8 cellular contexts compared by ENCODE assay signal in the genomic region with DNA sequence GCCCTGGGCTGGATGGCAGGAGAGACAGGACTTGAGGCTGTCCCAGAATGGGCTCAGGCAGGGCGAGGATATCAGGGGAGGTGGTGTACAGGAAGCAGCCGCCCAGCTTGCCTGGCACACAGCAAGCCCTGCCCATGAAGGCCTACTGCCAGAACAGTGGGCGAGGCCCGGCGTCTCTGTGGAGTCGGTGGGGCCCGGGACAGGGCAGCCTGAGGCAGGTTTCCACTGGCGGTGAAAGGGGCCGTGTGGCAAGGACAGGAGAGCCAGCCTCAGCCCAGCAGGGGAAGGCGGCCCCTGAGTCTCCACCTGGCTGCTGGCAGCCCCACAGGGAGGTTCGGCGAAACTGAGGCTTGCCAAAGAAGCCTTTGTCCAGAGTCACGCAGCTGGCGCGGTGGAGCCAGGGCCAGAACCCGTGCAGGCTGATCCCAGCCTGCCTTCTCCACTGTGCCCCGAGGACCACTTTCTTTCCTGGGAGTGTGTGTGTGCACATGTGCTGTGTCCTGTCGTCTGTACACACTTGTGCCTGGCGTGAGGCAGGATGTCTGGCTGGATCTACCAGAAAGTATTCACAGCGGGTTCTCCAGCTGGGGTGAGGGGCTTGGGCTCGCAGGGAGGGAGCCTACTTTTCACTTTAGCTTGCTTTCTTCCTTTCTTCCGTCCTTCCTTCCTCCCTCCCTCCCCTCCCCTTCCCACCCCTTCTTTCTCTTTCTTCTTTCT. TPM values are rescaled to one million over a fixed set of nuclear protein-coding genes. Genes with fewer than 3 reads are reported as not detected.
DNase-seq lines count a peak whose midpoint lies in the region; ATAC-seq, FAIRE-seq and TF ChIP-seq lines count a peak whose summit lies in the region.

No MANE protein-coding gene starts in this region.

- H2AFZ ChIP-seq in HepG2 (ENCODE audit: low read length) = no peak overlapping the region

- H3K9me3 ChIP-seq in CD4-positive, alpha-beta memory T cell (ENCODE audit: control insufficient read depth in 1 of 2, low read length in 2 of 2) = no peaks in the 10 kb centered on the region
- H3K9me3 ChIP-seq in HepG2 (ENCODE audit: low read length) = no peaks in the 10 kb centered on the region

- peaks cover 18% of the 10 kb centered on the region for H3K4me1 ChIP-seq in CD4-positive, alpha-beta memory T cell (ENCODE audit: insufficient read depth, low read length)
- H3K4me1 ChIP-seq in HepG2 (ENCODE audit: insufficient read depth, low read length) = peaks cover 24% of the 10 kb centered on the region

- peak overlapping the region; percentile 76 for H3K4me2 ChIP-seq in HepG2 (ENCODE audit: low read depth, low read length)

- no peaks in the 10 kb centered on the region for H3K79me2 ChIP-seq in HepG2 (ENCODE audit: insufficient read depth, low read length)

- WGBS in HepG2 (ENCODE audit: low lambda C conversion rate) = 17% methylated on average over 5 of the region's 22 CpGs

- peak overlapping the region; percentile 61 to 88 for H3K4me3 ChIP-seq in CD4-positive, alpha-beta memory T cell (ENCODE audit: low read length in 2 of 2)
- peak overlapping the region in 2 of 3 experiments; percentile 4 to 63; a peak in 2 of 6 replicates for H3K4me3 ChIP-seq in HepG2 (replicated peaks in 1 of 3; ENCODE audit: insufficient read depth in 1 of 3, low read depth in 2 of 3, low read length in 3 of 3)

- H3K27me3 Mint-ChIP-seq in CD4-positive, alpha-beta memory T cell = no peaks in the 10 kb centered on the region
- peaks cover 4% of the 10 kb centered on the region for H3K27me3 Mint-ChIP-seq in IgD-negative memory B cell

- peak; percentile 65 for ATAC-seq in HepG2

- in situ Hi-C loops in HepG2 (cut with HindIII; ENCODE audit: extremely low pct_ligation_motif_present, low pct_unique_long_range_greater_than_20kb) = no loop called here

- no peak for TF ChIP-seq POLR2A in HepG2 (IDR thresholded peaks at IDR 0.05; ENCODE audit: insufficient read depth in 1 of 2, low read depth in 2 of 2, low read length in 2 of 2)

- peak overlapping the region; percentile 77 to 92 (median 83) for H3K27ac Mint-ChIP-seq in CD4-positive, alpha-beta memory T cell
- peak overlapping the region in 1 of 3 donors; percentile 53 for H3K27ac Mint-ChIP-seq in IgD-negative memory B cell

- peak overlapping the region; percentile 41 for H3K9ac ChIP-seq in HepG2 (ENCODE audit: insufficient read depth, low read depth, low read length)

- CTCF ChIA-PET in CD4-positive, alpha-beta memory T cell (lab: Charles Lee; ENCODE audit: partially characterized antibody) = interaction anchor here (1.4 kb wide), 1 partner anchor 35 kb away, joined by 5 read pairs; no protein-coding TSS in a partner anchor
- CTCF ChIA-PET in HepG2 (lab: Yijun Ruan, JAX; ENCODE audit: low intra/inter-chr PET ratio, low total read pairs) = no interaction called here

- FAIRE-seq in HepG2 (lab: Jason Lieb, UNC) = no peak

- no peaks in the 10 kb centered on the region for H3K27me3 ChIP-seq in CD4-positive, alpha-beta memory T cell (ENCODE audit: insufficient read depth, low read length)
- H3K27me3 ChIP-seq in HepG2 (ENCODE audit: control insufficient read depth in 1 of 2, insufficient read depth in 2 of 2, low read length in 2 of 2) = peaks cover 4 to 39% of the 10 kb centered on the region in 2 experiments; a peak in 3 of 5 replicates

- peak; percentile 59 to 77 (median 62) for DNase-seq in CD4-positive, alpha-beta memory T cell
- DNase-seq in activated CD4-positive, CD25-positive, alpha-beta regulatory T cell (lab: John Stamatoyannopoulos, UW) = peak; percentile 21 to 54 (median 26)
- DNase-seq in caudate nucleus (lab: John Stamatoyannopoulos, UW) (peak in 25 of 61 donors; percentile 8 to 65 (median 28)), HepG2 (ENCODE audit: low spot score) (no peak), putamen (ENCODE audit: low spot score) (no peak), SK-N-DZ (ENCODE audit: low spot score) (no peak)
- peak; percentile 53 to 54 for DNase-seq in stimulated activated CD4-positive, alpha-beta T cell treated with anti-CD3 and anti-CD28 coated beads, Interleukin-4, amount 100 ng/mL, for 4 hours

- no TSS peak for BruUV-seq in HepG2 (replicated peaks; lab: Mats Ljungman, UMichigan)

- TF ChIP-seq EP300 in HepG2 (IDR thresholded peaks at IDR 0.05; ENCODE audit: low read depth in 2 of 2, low read length in 2 of 2) = no peak
- no peak for TF ChIP-seq EP300 in HepG2 (CRISPR knock-in tag; IDR thresholded peaks at IDR 0.05; ENCODE audit: borderline replicate concordance)

- H3K4me1 Mint-ChIP-seq in CD4-positive, alpha-beta memory T cell = peaks cover 5 to 29% (median 15%) of the 10 kb centered on the region in 4 donors
- peaks cover 11 to 21% (median 15%) of the 10 kb centered on the region in 3 donors for H3K4me1 Mint-ChIP-seq in IgD-negative memory B cell

- no peaks in the 10 kb centered on the region for H3K36me3 ChIP-seq in CD4-positive, alpha-beta memory T cell (ENCODE audit: insufficient read depth, low read length)
- H3K36me3 ChIP-seq in HepG2 (replicated peaks in 1 of 2; ENCODE audit: control insufficient read depth in 1 of 2, insufficient read depth in 2 of 2, low read length in 2 of 2) = no peaks in the 10 kb centered on the region

- POLR2A ChIA-PET in CD4-positive, alpha-beta memory T cell (lab: Charles Lee; ENCODE audit: partially characterized antibody) = interaction anchor here (1.0 to 2.6 kb wide), 4 partner anchors 9 to 35 kb away, joined by 3 to 28 read pairs (median 8); a partner anchor contains a TSS
- POLR2A ChIA-PET in HepG2 (lab: Yijun Ruan, JAX) = no interaction called here

- H3K36me3 Mint-ChIP-seq in CD4-positive, alpha-beta memory T cell = peaks cover 0 to 6% of the 10 kb centered on the region in 2 donors
- H3K36me3 Mint-ChIP-seq in IgD-negative memory B cell = no peaks in the 10 kb centered on the region

- TF ChIP-seq RAD21 in HepG2 (CRISPR knock-in tag; IDR thresholded peaks at IDR 0.05) = no peak

- no peak for TF ChIP-seq CTCF in HepG2 (CRISPR knock-in tag; IDR thresholded peaks at IDR 0.05)

- H4K20me1 ChIP-seq in HepG2 (ENCODE audit: insufficient read depth, low read length) = no peaks in the 10 kb centered on the region

- peak overlapping the region; percentile 68 for H3K27ac ChIP-seq in CD4-positive, alpha-beta memory T cell (ENCODE audit: low read depth, low read length)
- H3K27ac ChIP-seq in caudate nucleus (ENCODE audit: low read depth, low read length) (peak overlapping the region; percentile 58), HepG2 (ENCODE audit: extremely low read length, insufficient read depth, low read length) (no peak overlapping the region)

- intact Hi-C loops in CD4-positive, alpha-beta memory T cell (cut with micrococcal nuclease) = loop anchor here (2.0 to 5.0 kb wide), 2 partner anchors 34 to 40 kb away; a partner anchor contains a TSS
- intact Hi-C loops in HepG2 (cut with micrococcal nuclease; ENCODE audit: unreplicated experiment) = no loop called here

- peak overlapping the region; percentile 84 to 91 (median 86) for H3K4me3 Mint-ChIP-seq in CD4-positive, alpha-beta memory T cell
- peak overlapping the region; percentile 69 to 95 (median 89) for H3K4me3 Mint-ChIP-seq in IgD-negative memory B cell

- peaks cover 0 to 3% (median 0%) of the 10 kb centered on the region in 8 donors for H3K9me3 Mint-ChIP-seq in CD4-positive, alpha-beta memory T cell
- H3K9me3 Mint-ChIP-seq in IgD-negative memory B cell = no peaks in the 10 kb centered on the region

RNA-seq across cellular contexts. Expression of a gene that starts 1.2 kb away (rescaled TPM):
- total RNA-seq in CD4-positive, alpha-beta memory T cell = 10 to 100 TPM; 66.9 to 71.0 TPM
- 100 to 1,000 TPM; 351 to 548 TPM for polyA plus RNA-seq in CD4-positive, alpha-beta memory T cell
- polyA plus RNA-seq in IgD-negative memory B cell = 125 TPM
- 0.32 and 0.46 TPM in 2 replicates for total RNA-seq in HepG2 (2016; rRNA removed; fragmentation: Illumina TruSeq; extraction: Trizol)
- total RNA-seq in HepG2 (2016; cell fraction: cytosol; rRNA removed; fragmentation: Illumina TruSeq; extraction: Trizol; ENCODE audit: low read depth) = 0.44 TPM in 1 of 2 replicates, not detected in the other
- 0.54 and 0.67 TPM in 2 replicates for total RNA-seq in HepG2 (2016; cell fraction: insoluble cytoplasmic fraction; rRNA removed; fragmentation: Illumina TruSeq; extraction: Trizol)
- 0.37 and 0.52 TPM in 2 replicates for total RNA-seq in HepG2 (2016; cell fraction: membrane; rRNA removed; fragmentation: Illumina TruSeq; extraction: Trizol)
- not detected in 2 replicates for total RNA-seq in HepG2 (2016; cell fraction: nucleus; rRNA removed; fragmentation: Illumina TruSeq; extraction: Trizol)
- polyA plus RNA-seq in HepG2 (2011; rRNA removed) = 1.4 and 2.2 TPM in 2 replicates
- 1.2 and 2.8 TPM in 2 replicates for polyA plus RNA-seq in HepG2 (2011; cell fraction: cytosol; rRNA removed)
- 1.6 and 2.3 TPM in 2 replicates for polyA plus RNA-seq in HepG2 (2011; cell fraction: nucleus; rRNA removed)
- 0.40 and 1.0 TPM in 2 replicates for polyA plus RNA-seq in HepG2 (2012)
- 0.12 and 0.24 TPM in 2 replicates for polyA plus RNA-seq in HepG2 (2016; cell fraction: cytosol; fragmentation: Illumina TruSeq; extraction: Trizol; ENCODE audit: low read depth)
- polyA plus RNA-seq in HepG2 (2016; cell fraction: insoluble cytoplasmic fraction; fragmentation: Illumina TruSeq; extraction: Trizol; ENCODE audit: low read depth) = 0.40 TPM in 1 of 2 replicates, not detected in the other
- polyA plus RNA-seq in HepG2 (2016; cell fraction: membrane; fragmentation: Illumina TruSeq; extraction: Trizol; ENCODE audit: low read depth) = 0.30 TPM in 1 of 2 replicates, not detected in the other
- polyA plus RNA-seq in HepG2 (2016; cell fraction: nucleus; fragmentation: Illumina TruSeq; extraction: Trizol; ENCODE audit: insufficient read depth, low read depth) = 0.59 TPM in 1 of 2 replicates, not detected in the other
- 1.5 and 40.6 TPM in 2 replicates for polyA minus RNA-seq in HepG2 (2011; rRNA and poly(A)+ RNA removed; ENCODE audit: low replicate concordance)
- 1.5 and 3.2 TPM in 2 replicates for polyA minus RNA-seq in HepG2 (2011; cell fraction: cytosol; rRNA and poly(A)+ RNA removed)
- not detected in 2 replicates for polyA minus RNA-seq in HepG2 (2011; cell fraction: nucleus; rRNA and poly(A)+ RNA removed)
- polyA plus RNA-seq in SK-N-DZ (2014; cell fraction: cytosol; rRNA removed) = 5.8 and 11.7 TPM in 2 replicates
- polyA plus RNA-seq in SK-N-DZ (2014; cell fraction: nucleus; rRNA removed) = 4.1 and 13.1 TPM in 2 replicates

RNA-seq across cellular contexts. Expression of a gene that starts 9.3 kb away (rescaled TPM):
- total RNA-seq in CD4-positive, alpha-beta memory T cell = 1 to 10 TPM; 7.9 to 9.0 TPM
- 10 to 100 TPM in 1 of 2 donors, 1 to 10 TPM in 1; 5.7 to 13.1 TPM for polyA plus RNA-seq in CD4-positive, alpha-beta memory T cell
- polyA plus RNA-seq in IgD-negative memory B cell (10.2 TPM), HepG2 (2011; rRNA removed) (9.3 and 10.4 TPM in 2 replicates)
- 16.7 and 19.3 TPM in 2 replicates for total RNA-seq in HepG2 (2016; rRNA removed; fragmentation: Illumina TruSeq; extraction: Trizol)
- total RNA-seq in HepG2 (2016; cell fraction: cytosol; rRNA removed; fragmentation: Illumina TruSeq; extraction: Trizol; ENCODE audit: low read depth) = 3.6 and 4.4 TPM in 2 replicates
- total RNA-seq in HepG2 (2016; cell fraction: insoluble cytoplasmic fraction; rRNA removed; fragmentation: Illumina TruSeq; extraction: Trizol) = 16.4 and 19.9 TPM in 2 replicates
- 7.9 and 8.0 TPM in 2 replicates for total RNA-seq in HepG2 (2016; cell fraction: membrane; rRNA removed; fragmentation: Illumina TruSeq; extraction: Trizol)
- 8.9 and 13.0 TPM in 2 replicates for total RNA-seq in HepG2 (2016; cell fraction: nucleus; rRNA removed; fragmentation: Illumina TruSeq; extraction: Trizol)
- polyA plus RNA-seq in HepG2 (2011; cell fraction: cytosol; rRNA removed) = 10.7 and 14.6 TPM in 2 replicates
- 7.9 and 9.4 TPM in 2 replicates for polyA plus RNA-seq in HepG2 (2011; cell fraction: nucleus; rRNA removed)
- 7.5 and 8.7 TPM in 2 replicates for polyA plus RNA-seq in HepG2 (2012)
- 4.7 and 4.9 TPM in 2 replicates for polyA plus RNA-seq in HepG2 (2016; cell fraction: cytosol; fragmentation: Illumina TruSeq; extraction: Trizol; ENCODE audit: low read depth)
- polyA plus RNA-seq in HepG2 (2016; cell fraction: insoluble cytoplasmic fraction; fragmentation: Illumina TruSeq; extraction: Trizol; ENCODE audit: low read depth) = 22.9 and 23.3 TPM in 2 replicates
- polyA plus RNA-seq in HepG2 (2016; cell fraction: membrane; fragmentation: Illumina TruSeq; extraction: Trizol; ENCODE audit: low read depth) = 7.9 and 8.8 TPM in 2 replicates
- polyA plus RNA-seq in HepG2 (2016; cell fraction: nucleus; fragmentation: Illumina TruSeq; extraction: Trizol; ENCODE audit: insufficient read depth, low read depth) = 12.4 and 12.5 TPM in 2 replicates
- polyA minus RNA-seq in HepG2 (2011; rRNA and poly(A)+ RNA removed; ENCODE audit: low replicate concordance) = 19.9 and 20.2 TPM in 2 replicates
- 5.2 and 6.1 TPM in 2 replicates for polyA minus RNA-seq in HepG2 (2011; cell fraction: cytosol; rRNA and poly(A)+ RNA removed)
- 8.6 and 9.2 TPM in 2 replicates for polyA minus RNA-seq in HepG2 (2011; cell fraction: nucleus; rRNA and poly(A)+ RNA removed)
- 31.7 and 44.0 TPM in 2 replicates for polyA plus RNA-seq in SK-N-DZ (2014; cell fraction: cytosol; rRNA removed)
- 22.3 and 24.3 TPM in 2 replicates for polyA plus RNA-seq in SK-N-DZ (2014; cell fraction: nucleus; rRNA removed)

RNA-seq across cellular contexts. Expression of a gene that starts 34.4 kb away (rescaled TPM):
- 10 to 100 TPM; 28.5 to 29.6 TPM for total RNA-seq in CD4-positive, alpha-beta memory T cell
- 10 to 100 TPM; 20.8 to 28.6 TPM for polyA plus RNA-seq in CD4-positive, alpha-beta memory T cell
- 20.0 TPM for polyA plus RNA-seq in IgD-negative memory B cell
- 34.1 and 38.1 TPM in 2 replicates for total RNA-seq in HepG2 (2016; rRNA removed; fragmentation: Illumina TruSeq; extraction: Trizol)
- total RNA-seq in HepG2 (2016; cell fraction: cytosol; rRNA removed; fragmentation: Illumina TruSeq; extraction: Trizol; ENCODE audit: low read depth) = 6.3 and 6.6 TPM in 2 replicates
- 28.8 and 39.8 TPM in 2 replicates for total RNA-seq in HepG2 (2016; cell fraction: insoluble cytoplasmic fraction; rRNA removed; fragmentation: Illumina TruSeq; extraction: Trizol)
- 16.2 and 19.8 TPM in 2 replicates for total RNA-seq in HepG2 (2016; cell fraction: membrane; rRNA removed; fragmentation: Illumina TruSeq; extraction: Trizol)
- 17.4 and 21.4 TPM in 2 replicates for total RNA-seq in HepG2 (2016; cell fraction: nucleus; rRNA removed; fragmentation: Illumina TruSeq; extraction: Trizol)
- 11.9 and 16.9 TPM in 2 replicates for polyA plus RNA-seq in HepG2 (2011; rRNA removed)
- 9.1 and 12.7 TPM in 2 replicates for polyA plus RNA-seq in HepG2 (2011; cell fraction: cytosol; rRNA removed)
- polyA plus RNA-seq in HepG2 (2011; cell fraction: nucleus; rRNA removed) = 19.9 and 21.7 TPM in 2 replicates
- polyA plus RNA-seq in HepG2 (2012) = 16.6 and 24.0 TPM in 2 replicates
- polyA plus RNA-seq in HepG2 (2016; cell fraction: cytosol; fragmentation: Illumina TruSeq; extraction: Trizol; ENCODE audit: low read depth) = 3.3 and 3.4 TPM in 2 replicates
- polyA plus RNA-seq in HepG2 (2016; cell fraction: insoluble cytoplasmic fraction; fragmentation: Illumina TruSeq; extraction: Trizol; ENCODE audit: low read depth) = 31.2 and 38.2 TPM in 2 replicates
- polyA plus RNA-seq in HepG2 (2016; cell fraction: membrane; fragmentation: Illumina TruSeq; extraction: Trizol; ENCODE audit: low read depth) = 9.6 and 9.7 TPM in 2 replicates
- 32.8 and 35.2 TPM in 2 replicates for polyA plus RNA-seq in HepG2 (2016; cell fraction: nucleus; fragmentation: Illumina TruSeq; extraction: Trizol; ENCODE audit: insufficient read depth, low read depth)
- polyA minus RNA-seq in HepG2 (2011; rRNA and poly(A)+ RNA removed; ENCODE audit: low replicate concordance) = 43.9 and 71.0 TPM in 2 replicates
- polyA minus RNA-seq in HepG2 (2011; cell fraction: cytosol; rRNA and poly(A)+ RNA removed) = 11.3 and 11.7 TPM in 2 replicates
- polyA minus RNA-seq in HepG2 (2011; cell fraction: nucleus; rRNA and poly(A)+ RNA removed) = 6.5 and 7.7 TPM in 2 replicates
- 56.9 and 61.0 TPM in 2 replicates for polyA plus RNA-seq in SK-N-DZ (2014; cell fraction: cytosol; rRNA removed)
- polyA plus RNA-seq in SK-N-DZ (2014; cell fraction: nucleus; rRNA removed) = 52.4 and 60.6 TPM in 2 replicates

RNA-seq across cellular contexts. Expression of a gene that starts 42.0 kb away (rescaled TPM):
- total RNA-seq in CD4-positive, alpha-beta memory T cell = 1 to 10 TPM; 2.5 to 2.7 TPM
- 1 to 10 TPM; 8.5 to 8.8 TPM for polyA plus RNA-seq in CD4-positive, alpha-beta memory T cell
- polyA plus RNA-seq in IgD-negative memory B cell (9.7 TPM), HepG2 (2011; rRNA removed) (0.27 and 0.54 TPM in 2 replicates)
- 0.66 and 0.80 TPM in 2 replicates for total RNA-seq in HepG2 (2016; rRNA removed; fragmentation: Illumina TruSeq; extraction: Trizol)
- total RNA-seq in HepG2 (2016; cell fraction: cytosol; rRNA removed; fragmentation: Illumina TruSeq; extraction: Trizol; ENCODE audit: low read depth) = 0.30 and 0.71 TPM in 2 replicates
- total RNA-seq in HepG2 (2016; cell fraction: insoluble cytoplasmic fraction; rRNA removed; fragmentation: Illumina TruSeq; extraction: Trizol) = 0.88 and 1.2 TPM in 2 replicates
- total RNA-seq in HepG2 (2016; cell fraction: membrane; rRNA removed; fragmentation: Illumina TruSeq; extraction: Trizol) = 0.31 and 0.72 TPM in 2 replicates
- 0.71 TPM in 1 of 2 replicates, not detected in the other for total RNA-seq in HepG2 (2016; cell fraction: nucleus; rRNA removed; fragmentation: Illumina TruSeq; extraction: Trizol)
- 0.69 and 0.76 TPM in 2 replicates for polyA plus RNA-seq in HepG2 (2011; cell fraction: cytosol; rRNA removed)
- polyA plus RNA-seq in HepG2 (2011; cell fraction: nucleus; rRNA removed) = 0.90 and 1.2 TPM in 2 replicates
- 0.17 and 0.71 TPM in 2 replicates for polyA plus RNA-seq in HepG2 (2012)
- 0.15 and 0.28 TPM in 2 replicates for polyA plus RNA-seq in HepG2 (2016; cell fraction: cytosol; fragmentation: Illumina TruSeq; extraction: Trizol; ENCODE audit: low read depth)
- polyA plus RNA-seq in HepG2 (2016; cell fraction: insoluble cytoplasmic fraction; fragmentation: Illumina TruSeq; extraction: Trizol; ENCODE audit: low read depth) = 0.54 and 0.69 TPM in 2 replicates
- polyA plus RNA-seq in HepG2 (2016; cell fraction: membrane; fragmentation: Illumina TruSeq; extraction: Trizol; ENCODE audit: low read depth) = 0.19 TPM in 1 of 2 replicates, not detected in the other
- polyA plus RNA-seq in HepG2 (2016; cell fraction: nucleus; fragmentation: Illumina TruSeq; extraction: Trizol; ENCODE audit: insufficient read depth, low read depth) = 0.53 and 1.3 TPM in 2 replicates
- polyA minus RNA-seq in HepG2 (2011; rRNA and poly(A)+ RNA removed; ENCODE audit: low replicate concordance) = 0.58 and 0.82 TPM in 2 replicates
- polyA minus RNA-seq in HepG2 (2011; cell fraction: cytosol; rRNA and poly(A)+ RNA removed) = not detected in 2 replicates
- polyA minus RNA-seq in HepG2 (2011; cell fraction: nucleus; rRNA and poly(A)+ RNA removed) = 0.62 TPM in 1 of 2 replicates, not detected in the other
- not detected in 2 replicates for polyA plus RNA-seq in SK-N-DZ (2014; cell fraction: cytosol; rRNA removed)
- polyA plus RNA-seq in SK-N-DZ (2014; cell fraction: nucleus; rRNA removed) = not detected in 2 replicates

Comparison
In these comparisons a context has a peak if more than half of its experiments do, and no peak if none do; other contexts are left out.
1. DNase-seq: peak in CD4-positive, alpha-beta memory T cell (5 of 5), activated CD4-positive, CD25-positive, alpha-beta regulatory T cell (4 of 4) and stimulated activated CD4-positive, alpha-beta T cell treated with anti-CD3 and anti-CD28 coated beads, Interleukin-4, amount 100 ng/mL, for 4 hours (2 of 2); none in HepG2 (single experiment), putamen (single experiment) and SK-N-DZ (single experiment).
2. RNA of a gene that starts 1.2 kb away (polyA plus RNA-seq): 351 to 548 TPM in CD4-positive, alpha-beta memory T cell and 125 TPM in IgD-negative memory B cell (single experiment); 0.12 to 2.8 TPM in HepG2; every median in the first group is over 10 times any median in the second.